ENCODE assay signal across 29 cellular contexts in genomic region chr12:111780615-111781014, GRCh38. TPM values are rescaled to one million over a fixed set of nuclear protein-coding genes. Genes with fewer than 3 reads are reported as not detected.
DNase-seq lines count a peak whose midpoint lies in the region; ATAC-seq, FAIRE-seq and TF ChIP-seq lines count a peak whose summit lies in the region.
"Had no signal": no experiment of that assay in that cellular context is flagged by ENCODE, and none has a peak within 500 bp of the region (broad histone marks: within the 10 kb centered on the region; RNA-seq: fewer than 3 reads in every experiment).

No MANE protein-coding gene starts in this region.

- H3K27me3 ChIP-seq in breast epithelium (no peaks in the 10 kb centered on the region), foreskin keratinocyte (no peaks in the 10 kb centered on the region), muscle layer of duodenum (ENCODE audit: low read depth, low read length) (no peaks in the 10 kb centered on the region)
- H3K27me3 ChIP-seq: brain microvascular endothelial cell, MG63, neural progenitor cell, SJSA1 had no signal

- H3K36me3 ChIP-seq in breast epithelium, result no peaks in the 10 kb centered on the region
- H3K36me3 ChIP-seq in muscle layer of duodenum (ENCODE audit: control insufficient read depth in 1 of 2, insufficient read depth in 2 of 2, low read length in 2 of 2), result peaks cover 36 to 44% of the 10 kb centered on the region in 2 donors
- H3K36me3 ChIP-seq: brain microvascular endothelial cell had no signal

- no TSS peak for BruUV-seq in MCF 10A (replicated peaks; lab: Mats Ljungman, UMichigan)

- CTCF ChIA-PET in MCF 10A (lab: Yijun Ruan, JAX), result no interaction called here

- H3K4me1 Mint-ChIP-seq in MCF 10A (ENCODE audit: insufficient read depth, unreplicated experiment), result peaks cover 10% of the 10 kb centered on the region

- ATAC-seq in foreskin keratinocyte, result peak; percentile 67
- ATAC-seq: activated naive CD8-positive, alpha-beta T cell treated with anti-CD3 and anti-CD28 coated beads, Interleukin-2, amount 50 U/mL, for 24 hours; psoas muscle; T-helper 17 cell had no signal

- intact Hi-C loops in MCF 10A (cut with micrococcal nuclease), result no loop called here
- intact Hi-C loops in breast epithelium (cut with DNase I; ENCODE audit: low total_unique reads), result no loop called here

- H3K4me1 ChIP-seq in breast epithelium (peaks cover 0 to 7% of the 10 kb centered on the region in 2 donors), foreskin keratinocyte (no peaks in the 10 kb centered on the region), muscle layer of duodenum (ENCODE audit: control insufficient read depth in 1 of 2, insufficient read depth in 2 of 2, low read length in 2 of 2) (peaks cover 16 to 23% of the 10 kb centered on the region in 2 donors)
- H3K4me1 ChIP-seq: neural progenitor cell had no signal

- FAIRE-seq in D721Med (lab: Jason Lieb, UNC), result no peak
- FAIRE-seq: endothelial cell of umbilical vein, GM18507, islet of Langerhans had no signal

- no peaks in the 10 kb centered on the region for H3K27me3 Mint-ChIP-seq in MCF 10A (ENCODE audit: insufficient read depth, unreplicated experiment)
- H3K27me3 Mint-ChIP-seq: activated naive CD8-positive, alpha-beta T cell treated with anti-CD3 and anti-CD28 coated beads, Interleukin-2, amount 50 U/mL, for 24 hours; B cell had no signal

- H3K4me3 ChIP-seq in breast epithelium (no peak overlapping the region), muscle layer of duodenum (ENCODE audit: low read depth in 1 of 2, low read length in 2 of 2) (no peak overlapping the region), coronary artery (no peak overlapping the region)
- H3K4me3 ChIP-seq: MG63, neural progenitor cell, psoas muscle, SJSA1, smooth muscle cell had no signal

- H3K9me3 ChIP-seq in breast epithelium, result no peaks in the 10 kb centered on the region
- H3K9me3 ChIP-seq in muscle layer of duodenum (ENCODE audit: control insufficient read depth in 1 of 2, low read length in 2 of 2), result no peaks in the 10 kb centered on the region
- H3K9me3 ChIP-seq: MG63, psoas muscle, SJSA1 had no signal

- no peak overlapping the region for H3K27ac Mint-ChIP-seq in MCF 10A (ENCODE audit: low read depth, unreplicated experiment)
- H3K27ac Mint-ChIP-seq: activated naive CD8-positive, alpha-beta T cell treated with anti-CD3 and anti-CD28 coated beads, Interleukin-2, amount 50 U/mL, for 24 hours; B cell; neural progenitor cell; T-helper 17 cell had no signal

- no peak for TF ChIP-seq CTCF in MCF 10A (IDR thresholded peaks at IDR 0.05; ENCODE audit: unreplicated experiment)
- TF ChIP-seq CTCF in breast epithelium (IDR thresholded peaks at IDR 0.05), result no peak
- no peak for TF ChIP-seq CTCF in foreskin keratinocyte (conservative IDR thresholded peaks at IDR 0.05)
- no peak for TF ChIP-seq CTCF in coronary artery (IDR thresholded peaks at IDR 0.05)
- no peak for TF ChIP-seq CTCF in D721Med (IDR thresholded peaks at IDR 0.05; ENCODE audit: insufficient read depth, missing control alignments)

- no peak overlapping the region for H3K27ac ChIP-seq in breast epithelium
- no peak overlapping the region for H3K27ac ChIP-seq in foreskin keratinocyte
- peak overlapping the region; percentile 33 for H3K27ac ChIP-seq in muscle layer of duodenum (ENCODE audit: low read length)
- H3K27ac ChIP-seq in coronary artery, result no peak overlapping the region
- H3K27ac ChIP-seq: brain microvascular endothelial cell, neural progenitor cell, SJSA1 had no signal

- TF ChIP-seq POLR2A in breast epithelium (IDR thresholded peaks at IDR 0.05), result no peak

- no peaks in the 10 kb centered on the region for H3K36me3 Mint-ChIP-seq in MCF 10A (ENCODE audit: insufficient read depth, unreplicated experiment)

- H3K9me3 Mint-ChIP-seq in MCF 10A (ENCODE audit: unreplicated experiment), result no peaks in the 10 kb centered on the region
- H3K9me3 Mint-ChIP-seq: activated naive CD8-positive, alpha-beta T cell treated with anti-CD3 and anti-CD28 coated beads, Interleukin-2, amount 50 U/mL, for 24 hours; neural progenitor cell had no signal

- DNase-seq in MCF 10A (ENCODE audit: unreplicated experiment) (peak; percentile 76), breast epithelium (ENCODE audit: low spot score in 2 of 2) (no peak), foreskin keratinocyte (peak in 1 of 2 donors; percentile 28), coronary artery (ENCODE audit: low spot score) (no peak), D721Med (ENCODE audit: insufficient read length, low spot score) (no peak), GM19240 (ENCODE audit: insufficient read length, low spot score) (no peak), NCI-H1417 treated with DMSO at 0.1 percent for 48 hours (lab: John Stamatoyannopoulos, UW) (no peak)
- DNase-seq: 8988T; activated CD4-positive, alpha-beta T cell treated with anti-CD3 and anti-CD28 coated beads, Interleukin-2, amount 50 U/mL, for 1 hour; activated effector memory CD4-positive, alpha-beta T cell treated with anti-CD3 and anti-CD28 coated beads, Interleukin-2, amount 50 U/mL, for 16 hours; activated naive CD8-positive, alpha-beta T cell treated with anti-CD3 and anti-CD28 coated beads, Interleukin-2, amount 50 U/mL, for 24 hours; brain microvascular endothelial cell; cortex of kidney; foreskin fibroblast; hypothalamus; MG63; OCI-M1; psoas muscle; stimulated activated CD4-positive, alpha-beta T cell treated with anti-CD3 and anti-CD28 coated beads, Interleukin-2, amount 100 ng/mL, for 48 hours; stimulated activated naive CD4-positive, alpha-beta T cell treated with Interleukin-2 at 50 U/mL for 16 hours; T-helper 17 cell had no signal

- POLR2A ChIA-PET in MCF 10A (lab: Yijun Ruan, JAX), result interaction anchor here (0.6 to 0.7 kb wide), 2 partner anchors 63 to 1781 kb away, joined by 3 to 4 read pairs; no protein-coding TSS in a partner anchor

- H3K4me3 Mint-ChIP-seq in MCF 10A (ENCODE audit: unreplicated experiment), result no peak overlapping the region
- H3K4me3 Mint-ChIP-seq: activated naive CD8-positive, alpha-beta T cell treated with anti-CD3 and anti-CD28 coated beads, Interleukin-2, amount 50 U/mL, for 24 hours; B cell; neural progenitor cell; T-helper 17 cell had no signal

RNA-seq across cellular contexts. Expression of gene ALDH2, which starts 13.9 kb away (rescaled TPM):
- total RNA-seq in MCF 10A (2022) (0.54 TPM in 1 of 2 replicates, not detected in the other), breast epithelium (100 to 1,000 TPM in 1 of 3 donors, 10 to 100 TPM in 2; 56.4 to 433 (median 63.4) TPM), foreskin keratinocyte (23.8 and 24.8 TPM in 2 replicates)
- polyA plus RNA-seq in foreskin keratinocyte, result 29.9 and 32.2 TPM in 2 replicates

Comparison
In these comparisons a context has a peak if more than half of its experiments do, and no peak if none do; other contexts are left out.
1. RNA of gene ALDH2, which starts 13.9 kb away (total RNA-seq): 56.4 to 433 TPM in breast epithelium and 23.8 to 24.8 TPM in foreskin keratinocyte; 0.54 TPM in MCF 10A; every median in the first group is over 10 times any median in the second.